10 cellular contexts compared by ENCODE assay signal in the genomic region with DNA sequence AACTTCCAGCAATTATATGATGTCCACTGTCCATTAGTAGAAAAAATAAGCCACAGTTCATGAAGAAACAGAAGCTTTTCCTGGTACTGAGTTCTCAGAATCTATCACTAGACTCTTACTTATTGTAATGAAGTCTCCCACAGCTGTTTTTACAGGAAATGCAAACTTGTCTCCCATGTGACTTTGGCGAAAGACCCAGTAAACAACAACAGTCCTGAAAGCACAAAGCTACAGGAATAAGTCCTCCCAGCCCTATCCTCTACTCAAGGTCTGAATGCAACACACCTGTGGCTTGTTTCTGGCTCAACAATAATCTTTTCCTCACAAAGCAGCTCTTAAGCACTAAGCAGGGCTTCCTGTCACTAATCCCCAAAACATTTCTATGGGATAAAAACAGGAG. TPM values are rescaled to one million over a fixed set of nuclear protein-coding genes. Genes with fewer than 3 reads are reported as not detected.
DNase-seq lines count a peak whose midpoint lies in the region; ATAC-seq and TF ChIP-seq lines count a peak whose summit lies in the region.
"Had no signal": no experiment of that assay in that cellular context is flagged by ENCODE, and none has a peak within 500 bp of the region (broad histone marks: within the 10 kb centered on the region; RNA-seq: fewer than 3 reads in every experiment).

No MANE protein-coding gene starts in this region.

- H3K27me3 ChIP-seq in left lung, result no peaks in the 10 kb centered on the region
- H3K27me3 ChIP-seq: heart right ventricle had no signal

- no peak overlapping the region for H3K4me3 ChIP-seq in left lung

- no peaks in the 10 kb centered on the region for H3K36me3 ChIP-seq in left lung
- H3K36me3 ChIP-seq: heart right ventricle had no signal

- TF ChIP-seq CTCF in left lung (IDR thresholded peaks at IDR 0.05), result no peak

- intact Hi-C loops in left lung (cut with DNase I), result no loop called here

- ATAC-seq in GM18498 (IDR thresholded peaks at IDR 0.05; ENCODE audit: unreplicated experiment), result peak; percentile 47
- ATAC-seq in GM21737 (IDR thresholded peaks at IDR 0.05; ENCODE audit: unreplicated experiment), result peak; percentile 54
- ATAC-seq in left lung, result peak; percentile 34
- ATAC-seq in HG03460 (IDR thresholded peaks at IDR 0.05; ENCODE audit: unreplicated experiment), result no peak

- peaks cover 0 to 15% of the 10 kb centered on the region in 2 donors for H3K4me1 ChIP-seq in left lung

- no peak overlapping the region for H3K27ac ChIP-seq in left lung

- DNase-seq in NAMALWA (ENCODE audit: low spot score), result peak; percentile 61
- DNase-seq in left lung, result no peak
- no peak for DNase-seq in RKO (ENCODE audit: low spot score)
- no peak for DNase-seq in mucosa of gallbladder (ENCODE audit: low spot score)
- DNase-seq in DMS114 treated with DMSO at 0.1 percent for 48 hours (lab: John Stamatoyannopoulos, UW; ENCODE audit: unreplicated experiment), result no peak
- DNase-seq: stimulated activated CD4-positive, alpha-beta T cell treated with anti-CD3 and anti-CD28 coated beads, Interleukin-2, amount 100 ng/mL, for 24 hours had no signal

- no peaks in the 10 kb centered on the region for H3K9me3 ChIP-seq in left lung
- H3K9me3 ChIP-seq: heart right ventricle had no signal

RNA-seq across cellular contexts. Expression of a gene that starts 55.8 kb away (rescaled TPM):
- total RNA-seq in left lung, result under 1 TPM; 0.26 to 0.94 TPM
- total RNA-seq in mucosa of gallbladder, result 0.58 TPM
